8 cellular contexts compared by ENCODE assay signal in genomic region chr3:47522082-47522987, GRCh38. TPM values are rescaled to one million over a fixed set of nuclear protein-coding genes. Genes with fewer than 3 reads are reported as not detected.
A peak's percentile ranks its signal among the peaks of the same experiment; 100 is the strongest.
DNase-seq lines count a peak whose midpoint lies in the region; ATAC-seq and TF ChIP-seq lines count a peak whose summit lies in the region.

No MANE protein-coding gene starts in this region.

- TF ChIP-seq CTCF in C4-2B (conservative IDR thresholded peaks at IDR 0.05) (peak; percentile 85), SK-N-SH (IDR thresholded peaks at IDR 0.05) (peak; percentile 89), type B pancreatic cell (conservative IDR thresholded peaks at IDR 0.05) (peak; percentile 99)

- CTCF ChIA-PET in SK-N-SH (lab: Yijun Ruan, JAX): interaction anchor here (0.5 to 4.2 kb wide), 43 partner anchors 8 to 662 kb away, joined by 3 to 64 read pairs (median 4); partner anchors contain the start of genes DHX30 and SCAP

- H3K4me1 ChIP-seq in SK-N-SH (ENCODE audit: control insufficient read depth in 1 of 2, insufficient read depth in 2 of 2, low read depth in 1 of 2, low read length in 1 of 2): peaks cover 0 to 4% of the 10 kb centered on the region in 2 experiments; a peak in 1 of 4 replicates

- no peak for TF ChIP-seq EP300 in SK-N-SH (IDR thresholded peaks at IDR 0.05; ENCODE audit: borderline replicate concordance in 1 of 2, low read depth in 1 of 2, low read length in 1 of 2)

- H3K9me3 Mint-ChIP-seq in type B pancreatic cell: no peaks in the 10 kb centered on the region

- H3K4me2 ChIP-seq in SK-N-SH: no peak overlapping the region

- peaks cover 6% of the 10 kb centered on the region for H3K4me1 Mint-ChIP-seq in type B pancreatic cell (ENCODE audit: unreplicated experiment)

- H3K27me3 Mint-ChIP-seq in type B pancreatic cell: peaks cover 3% of the 10 kb centered on the region

- peak; percentile 95 for TF ChIP-seq RAD21 in SK-N-SH (IDR thresholded peaks at IDR 0.05; ENCODE audit: low read length)

- H2AFZ ChIP-seq in SK-N-SH (ENCODE audit: low read depth): peak overlapping the region; percentile 43; the same call in 1 of the 2 replicates

- no peaks in the 10 kb centered on the region for H3K27me3 ChIP-seq in SK-N-SH (ENCODE audit: insufficient read depth)

- WGBS in SK-N-SH (ENCODE audit: low lambda C conversion rate): 53% methylated on average over 11 of the region's 15 CpGs

- intact Hi-C loops in head of caudate nucleus (cut with DNase I): loop anchor here (1.0 kb wide), 1 partner anchor 267 kb away; no protein-coding TSS in a partner anchor

- H3K9me3 ChIP-seq in SK-N-SH: no peaks in the 10 kb centered on the region

- H3K9ac ChIP-seq in SK-N-SH: no peak overlapping the region

- no peaks in the 10 kb centered on the region for H3K79me2 ChIP-seq in SK-N-SH (ENCODE audit: insufficient read depth)

- H3K4me3 ChIP-seq in SK-N-SH (ENCODE audit: low read depth in 2 of 2, low read length in 1 of 2): no peak overlapping the region; a peak in 1 of 4 replicates

- H3K27ac Mint-ChIP-seq in type B pancreatic cell: peak overlapping the region; percentile 46

- POLR2A ChIA-PET in SK-N-SH (lab: Yijun Ruan, JAX): interaction anchor here (0.5 to 1.9 kb wide), 3 partner anchors 9 to 280 kb away, joined by 3 to 8 read pairs (median 5); partner anchors contain the start of gene ELP6

- ATAC-seq in GM21528 (IDR thresholded peaks at IDR 0.05; ENCODE audit: low FRiP score, unreplicated experiment): peak; percentile 72

- no peak overlapping the region for H3K4me3 Mint-ChIP-seq in type B pancreatic cell

- H3F3A ChIP-seq in SK-N-SH (replicated peaks; ENCODE audit: insufficient read depth): no peaks in the 10 kb centered on the region

- no peaks in the 10 kb centered on the region for H3K36me3 Mint-ChIP-seq in type B pancreatic cell

- peak; percentile 77 for DNase-seq in NCI-H1092 treated with DMSO at 0.1 percent for 48 hours (lab: John Stamatoyannopoulos, UW)
- DNase-seq in SK-N-SH: peak; percentile 79
- peak; percentile 72 for DNase-seq in activated naive CD4-positive, alpha-beta T cell treated with anti-CD3 and anti-CD28 coated beads, Interleukin-2, amount 50 U/mL, for 16 hours
- peak; percentile 65 to 93 (median 82) for DNase-seq in head of caudate nucleus
- DNase-seq in pons (ENCODE audit: low spot score): peak; percentile 86
- peak; percentile 80 for DNase-seq in type B pancreatic cell (ENCODE audit: extremely low spot score, unreplicated experiment)

- H3K27ac ChIP-seq in C4-2B (peak overlapping the region; percentile 52), SK-N-SH (ENCODE audit: low read depth in 2 of 2, low read length in 1 of 2) (no peak overlapping the region)

- H3K9me2 ChIP-seq in SK-N-SH: no peaks in the 10 kb centered on the region

- H4K20me1 ChIP-seq in SK-N-SH (ENCODE audit: insufficient read depth): no peaks in the 10 kb centered on the region

- no peaks in the 10 kb centered on the region for H3K36me3 ChIP-seq in SK-N-SH (replicated peaks in 1 of 2; ENCODE audit: control insufficient read depth in 1 of 2, insufficient read depth in 2 of 2, low read length in 1 of 2)

TF ChIP-seq in SK-N-SH, 30 proteins besides CTCF, POLR2A, EP300 and RAD21:
- TF ChIP-seq REST (IDR thresholded peaks at IDR 0.05; ENCODE audit: low read depth, low read length) (0 out of 2 replicates have a peak, but pooled peaks have one; percentile 39), RCOR1 (IDR thresholded peaks at IDR 0.05; ENCODE audit: low read length) (no peak), USF1 (IDR thresholded peaks at IDR 0.05; ENCODE audit: borderline replicate concordance, low read depth) (peak; percentile 77; the same call in 1 of the 2 replicates), TEAD4 (IDR thresholded peaks at IDR 0.05; ENCODE audit: borderline replicate concordance, insufficient read depth) (no peak), MXI1 (IDR thresholded peaks at IDR 0.05; ENCODE audit: low read depth, low read length) (peak; percentile 99), SMC3 (IDR thresholded peaks at IDR 0.05; ENCODE audit: low read depth, low read length) (peak; percentile 98), PBX3 (IDR thresholded peaks at IDR 0.05) (peak; percentile 36), POLR2AphosphoS5 (IDR thresholded peaks at IDR 0.05; ENCODE audit: low read depth, low read length) (no peak), NRF1 (IDR thresholded peaks at IDR 0.05; ENCODE audit: low read depth, low read length) (0 out of 2 replicates have a peak, but pooled peaks have one; percentile 30), FOSL2 (IDR thresholded peaks at IDR 0.05; ENCODE audit: borderline replicate concordance, low read depth) (no peak), MAX (IDR thresholded peaks at IDR 0.05; ENCODE audit: low read depth) (peak; percentile 99)
TF ChIP-seq in SK-N-SH: peak in this region for 7.

RNA-seq across cellular contexts. Expression of gene ELP6, which starts 8.8 kb away (rescaled TPM):
- polyA plus RNA-seq in SK-N-SH (2012; rRNA removed): 79.8 and 88.3 TPM in 2 replicates
- polyA plus RNA-seq in SK-N-SH (2012; cell fraction: cytosol; rRNA removed): 53.3 and 74.8 TPM in 2 replicates
- polyA plus RNA-seq in SK-N-SH (2012; cell fraction: nucleus; rRNA removed): 69.4 and 72.3 TPM in 2 replicates
- total RNA-seq in type B pancreatic cell (ENCODE audit: low replicate concordance): 25.1 and 51.3 TPM in 2 replicates

RNA-seq across cellular contexts. Expression of gene SCAP, which starts 46.6 kb away (rescaled TPM):
- polyA plus RNA-seq in SK-N-SH (2012; rRNA removed): 22.2 and 28.0 TPM in 2 replicates
- 10.0 and 16.0 TPM in 2 replicates for polyA plus RNA-seq in SK-N-SH (2012; cell fraction: cytosol; rRNA removed)
- polyA plus RNA-seq in SK-N-SH (2012; cell fraction: nucleus; rRNA removed): 63.8 and 75.9 TPM in 2 replicates
- total RNA-seq in type B pancreatic cell (ENCODE audit: low replicate concordance): 77.5 and 106 TPM in 2 replicates

RNA-seq across cellular contexts. Expression of gene CSPG5, which starts 56.3 kb away (rescaled TPM):
- polyA plus RNA-seq in SK-N-SH (2012; rRNA removed): 0.36 and 0.58 TPM in 2 replicates
- 0.39 and 0.50 TPM in 2 replicates for polyA plus RNA-seq in SK-N-SH (2012; cell fraction: cytosol; rRNA removed)
- polyA plus RNA-seq in SK-N-SH (2012; cell fraction: nucleus; rRNA removed): 0.32 and 0.46 TPM in 2 replicates
- 1.2 and 2.1 TPM in 2 replicates for total RNA-seq in type B pancreatic cell (ENCODE audit: low replicate concordance)
